ENCODE assay signal across 1 cellular context in the genomic region with DNA sequence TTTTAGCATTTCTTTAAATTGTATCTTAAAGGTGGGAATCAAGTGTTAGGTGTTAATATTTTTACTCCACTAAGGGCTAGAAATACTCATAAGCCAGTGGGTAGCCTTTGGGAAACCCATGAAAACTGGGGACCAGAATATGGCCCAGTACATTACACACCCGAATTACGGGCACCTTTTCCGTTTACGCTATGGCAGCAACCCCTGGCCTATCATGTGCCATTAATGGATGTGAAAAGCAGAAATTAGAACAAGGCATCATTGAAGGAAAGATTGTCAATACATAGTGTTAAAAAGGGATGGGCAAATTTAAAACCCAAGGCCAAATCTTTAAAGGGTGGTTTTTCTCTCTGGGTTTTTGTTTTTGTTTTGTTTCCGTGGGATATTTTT.
TF ChIP-seq lines count a peak whose summit lies in the region.

No MANE protein-coding gene starts in this region.

TF ChIP-seq in A549, 52 proteins besides CTCF, POLR2A, EP300 and RAD21 (continued from another document):
- TF ChIP-seq, protein P1, sequence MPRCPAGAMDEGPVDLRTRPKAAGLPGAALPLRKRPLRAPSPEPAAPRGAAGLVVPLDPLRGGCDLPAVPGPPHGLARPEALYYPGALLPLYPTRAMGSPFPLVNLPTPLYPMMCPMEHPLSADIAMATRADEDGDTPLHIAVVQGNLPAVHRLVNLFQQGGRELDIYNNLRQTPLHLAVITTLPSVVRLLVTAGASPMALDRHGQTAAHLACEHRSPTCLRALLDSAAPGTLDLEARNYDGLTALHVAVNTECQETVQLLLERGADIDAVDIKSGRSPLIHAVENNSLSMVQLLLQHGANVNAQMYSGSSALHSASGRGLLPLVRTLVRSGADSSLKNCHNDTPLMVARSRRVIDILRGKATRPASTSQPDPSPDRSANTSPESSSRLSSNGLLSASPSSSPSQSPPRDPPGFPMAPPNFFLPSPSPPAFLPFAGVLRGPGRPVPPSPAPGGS (IDR thresholded peaks at IDR 0.05), result no peak
- no peak for TF ChIP-seq JUN (IDR thresholded peaks at IDR 0.05)
